ENCODE assay signal across 10 cellular contexts in genomic region chr9:110189001-110189400, GRCh38. TPM values are rescaled to one million over a fixed set of nuclear protein-coding genes. Genes with fewer than 3 reads are reported as not detected.
DNase-seq lines count a peak whose midpoint lies in the region; ATAC-seq, FAIRE-seq and TF ChIP-seq lines count a peak whose summit lies in the region.
"Had no signal": no experiment of that assay in that cellular context is flagged by ENCODE, and none has a peak within 500 bp of the region (broad histone marks: within the 10 kb centered on the region; RNA-seq: fewer than 3 reads in every experiment).

No MANE protein-coding gene starts in this region.

- DNase-seq in DND-41 (peak; percentile 52), NCI-H774 (lab: John Stamatoyannopoulos, UW) (peak; percentile 71), hepatocyte (ENCODE audit: low spot score) (peak; percentile 41), gastrocnemius medialis (peak; percentile 19 to 27), GM12891 (ENCODE audit: insufficient read length, low spot score) (no peak), NCI-H187 (lab: John Stamatoyannopoulos, UW) (no peak), erythroblast (lab: John Stamatoyannopoulos, UW) (no peak)
- no peak for DNase-seq in activated effector memory CD4-positive, alpha-beta T cell treated with anti-CD3 and anti-CD28 coated beads, Interleukin-2, amount 50 U/mL, for 16 hours
- DNase-seq: activated CD4-positive, alpha-beta T cell treated with anti-CD3 and anti-CD28 coated beads for 1 hour; psoas muscle had no signal

- peak overlapping the region; percentile 46 for H3K4me2 ChIP-seq in DND-41 (ENCODE audit: insufficient read depth, low read length)
- H3K4me2 ChIP-seq in hepatocyte, result no peak overlapping the region

- H2AFZ ChIP-seq in DND-41 (ENCODE audit: low read depth, low read length), result peak overlapping the region; percentile 84
- H2AFZ ChIP-seq in hepatocyte, result no peak overlapping the region

- ATAC-seq in DND-41 (ENCODE audit: insufficient read depth, low read depth) (peak; percentile 86), gastrocnemius medialis (peak; percentile 56 to 60)

- H3K9me3 ChIP-seq in DND-41 (ENCODE audit: insufficient read depth, low read length, severe bottlenecking) (no peaks in the 10 kb centered on the region), hepatocyte (ENCODE audit: low read depth) (no peaks in the 10 kb centered on the region), gastrocnemius medialis (no peaks in the 10 kb centered on the region)
- H3K9me3 ChIP-seq: psoas muscle had no signal

- H4K20me1 ChIP-seq in DND-41 (ENCODE audit: insufficient read depth, low read length) (no peaks in the 10 kb centered on the region), hepatocyte (ENCODE audit: insufficient read depth, poor library complexity, severe bottlenecking) (no peaks in the 10 kb centered on the region)

- H3K4me3 ChIP-seq in DND-41 (ENCODE audit: low read depth in 1 of 2, low read length in 2 of 2) (peak overlapping the region in 1 of 2 experiments; percentile 35; a peak in 1 of 4 replicates), hepatocyte (no peak overlapping the region), gastrocnemius medialis (no peak overlapping the region)
- H3K4me3 ChIP-seq: psoas muscle had no signal

- H3K79me2 ChIP-seq in DND-41 (ENCODE audit: insufficient read depth, low read length), result no peaks in the 10 kb centered on the region
- no peaks in the 10 kb centered on the region for H3K79me2 ChIP-seq in hepatocyte

- TF ChIP-seq POLR2A in gastrocnemius medialis (IDR thresholded peaks at IDR 0.05) (no peak), GM12891 (IDR thresholded peaks at IDR 0.05; ENCODE audit: low read depth, low read length) (no peak), erythroblast (IDR thresholded peaks at IDR 0.05; ENCODE audit: low read length) (no peak)

- no peaks in the 10 kb centered on the region for H3K9me2 ChIP-seq in hepatocyte (replicated peaks; ENCODE audit: insufficient read depth)

- H3K4me1 ChIP-seq in DND-41 (ENCODE audit: insufficient read depth, low read length) (peaks cover 57% of the 10 kb centered on the region), hepatocyte (ENCODE audit: insufficient read depth) (peaks cover 15% of the 10 kb centered on the region), gastrocnemius medialis (no peaks in the 10 kb centered on the region)
- H3K4me1 ChIP-seq: psoas muscle had no signal

- intact Hi-C loops in gastrocnemius medialis (cut with DNase I; ENCODE audit: low total_unique reads), result no loop called here

- H3K27ac ChIP-seq in DND-41 (ENCODE audit: low read length) (peak overlapping the region; percentile 99), hepatocyte (peak overlapping the region; percentile 4), gastrocnemius medialis (peak overlapping the region in 2 of 4 donors; percentile 5 to 24)
- H3K27ac ChIP-seq: psoas muscle had no signal

- in situ Hi-C loops in gastrocnemius medialis (cut with MboI; ENCODE audit: low sequenced_read_pairs in 4 of 4), result loop anchor here in 3 of 4 donors (10.0 to 25.0 kb wide), 2 partner anchors 423 to 436 kb away; no protein-coding TSS in a partner anchor

- H3K36me3 ChIP-seq in DND-41 (ENCODE audit: insufficient read depth, low read length) (no peaks in the 10 kb centered on the region), hepatocyte (replicated peaks; ENCODE audit: insufficient read depth, low read depth) (no peaks in the 10 kb centered on the region), gastrocnemius medialis (no peaks in the 10 kb centered on the region)

- H3K27me3 ChIP-seq in DND-41 (ENCODE audit: insufficient read depth, low read length, poor library complexity) (no peaks in the 10 kb centered on the region), hepatocyte (no peaks in the 10 kb centered on the region), gastrocnemius medialis (no peaks in the 10 kb centered on the region)

- FAIRE-seq in GM12891 (lab: Jason Lieb, UNC), result no peak

- TF ChIP-seq CTCF in DND-41 (IDR thresholded peaks at IDR 0.05; ENCODE audit: borderline replicate concordance, extremely low read depth, low read length, poor library complexity, severe bottlenecking) (no peak), hepatocyte (IDR thresholded peaks at IDR 0.05; ENCODE audit: poor library complexity) (no peak), gastrocnemius medialis (IDR thresholded peaks at IDR 0.05 in 4 of 5, conservative IDR thresholded peaks at IDR 0.05 in 1 of 5) (no peak)

- peak overlapping the region; percentile 49 for H3K9ac ChIP-seq in DND-41 (ENCODE audit: low read depth, low read length)

- 41% methylated on average over 4 of the region's 4 CpGs for WGBS in hepatocyte (ENCODE audit: low lambda C conversion rate, missing lambda C conversion rate)

TF ChIP-seq in GM12891, 5 proteins besides CTCF, POLR2A, EP300 and RAD21:
- no peak for TF ChIP-seq POU2F2 (IDR thresholded peaks at IDR 0.05; ENCODE audit: low read depth, low read length)
- TF ChIP-seq PAX5 (IDR thresholded peaks at IDR 0.05; ENCODE audit: insufficient read depth, low read length, severe bottlenecking), result no peak
- no peak for TF ChIP-seq TAF1 (IDR thresholded peaks at IDR 0.05; ENCODE audit: low read depth, low read length)
- TF ChIP-seq POLR2AphosphoS5 (IDR thresholded peaks at IDR 0.05; ENCODE audit: low read depth, low read length), result no peak
- no peak for TF ChIP-seq SPI1 (IDR thresholded peaks at IDR 0.05; ENCODE audit: low read depth, low read length)

RNA-seq across cellular contexts. Expression of gene C9orf152, which starts 19.0 kb away (rescaled TPM):
- total RNA-seq in hepatocyte, result 0.28 and 1.2 TPM in 2 replicates
- polyA plus RNA-seq in hepatocyte, result 0.29 and 0.68 TPM in 2 replicates
- not detected for total RNA-seq in gastrocnemius medialis
- not detected for polyA plus RNA-seq in GM12891 (2012; ENCODE audit: low read depth, missing spikeins)
- total RNA-seq: psoas muscle had no signal

Comparison
In these comparisons a context has a peak if more than half of its experiments do, and no peak if none do; other contexts are left out.
1. DNase-seq: peak in DND-41 (single experiment), NCI-H774 (single experiment), hepatocyte (single experiment) and gastrocnemius medialis (2 of 2); none in GM12891 (single experiment), NCI-H187 (0 of 2), erythroblast (0 of 2) and activated effector memory CD4-positive, alpha-beta T cell treated with anti-CD3 and anti-CD28 coated beads, Interleukin-2, amount 50 U/mL, for 16 hours (single experiment).